ENCODE assay signal across 8 cellular contexts in the genomic region with DNA sequence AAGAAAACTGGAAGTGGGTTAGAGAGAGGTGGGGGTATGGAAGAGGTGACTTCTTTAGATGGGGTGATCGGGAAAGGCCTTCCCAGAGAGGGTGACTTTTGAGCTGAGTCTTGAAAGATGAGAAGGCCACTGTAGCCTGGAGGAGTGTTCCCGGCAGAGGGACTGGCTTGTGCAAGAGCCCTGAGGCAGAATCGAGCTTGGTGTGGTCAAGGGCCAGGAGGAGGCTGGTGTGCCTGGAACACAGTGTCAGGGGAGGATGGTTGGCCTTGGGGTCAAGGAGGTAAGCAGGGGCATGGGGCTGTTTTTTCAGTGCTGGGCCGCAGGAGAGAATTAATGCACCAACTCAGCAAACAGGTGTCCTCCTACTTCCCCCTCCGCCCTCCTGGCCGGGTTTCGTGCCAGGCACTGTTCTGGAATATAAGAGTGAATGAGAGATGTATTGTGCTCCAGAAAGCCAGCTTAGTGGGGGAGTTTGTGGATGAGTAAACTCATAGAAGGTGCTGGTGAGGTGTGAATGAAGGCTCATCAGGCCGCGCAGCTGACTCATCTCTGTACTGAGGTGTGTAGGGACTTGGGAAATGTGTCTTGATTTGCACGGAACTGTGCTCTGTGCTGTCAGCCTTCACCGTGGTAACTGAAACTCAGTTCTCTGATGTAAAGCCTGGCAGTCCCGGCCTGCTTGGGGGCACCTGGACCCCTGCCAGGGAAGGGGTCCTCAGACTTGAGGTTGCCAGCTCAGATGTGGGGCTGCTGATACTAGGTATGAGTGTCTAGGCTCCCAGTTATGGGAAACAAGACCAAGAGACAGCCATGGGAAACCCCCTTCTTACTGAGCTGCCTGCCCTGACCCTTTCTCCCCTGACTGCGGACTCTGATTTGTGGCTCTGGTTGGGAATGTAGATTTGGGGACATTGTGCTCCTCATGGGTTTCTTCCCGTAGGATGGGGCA. TPM values are rescaled to one million over a fixed set of nuclear protein-coding genes. Genes with fewer than 3 reads are reported as not detected.
DNase-seq lines count a peak whose midpoint lies in the region; ATAC-seq, FAIRE-seq and TF ChIP-seq lines count a peak whose summit lies in the region.

No MANE protein-coding gene starts in this region.

- DNase-seq in T-helper 22 cell (ENCODE audit: low read depth), result peak; percentile 58
- peak in 1 of 4 experiments; percentile 58 for DNase-seq in K562 (ENCODE audit: extremely low read depth in 1 of 4, low spot score in 3 of 4)
- DNase-seq in stimulated activated CD4-positive, alpha-beta T cell treated with anti-CD3 and anti-CD28 coated beads, Interleukin-2, amount 100 ng/mL, for 4 hours (ENCODE audit: low read depth), result peak; percentile 74
- no peak for DNase-seq in NCI-H446 (lab: John Stamatoyannopoulos, UW)
- no peak for DNase-seq in SHP77 treated with DMSO at 0.1 percent for 48 hours (lab: John Stamatoyannopoulos, UW)
- DNase-seq in NCI-H2196 (lab: John Stamatoyannopoulos, UW; ENCODE audit: unreplicated experiment), result no peak

- in situ Hi-C loops in K562 (cut with MboI), result no loop called here

- TF ChIP-seq POLR2A in K562 (conservative IDR thresholded peaks at IDR 0.05), result no peak

- peak overlapping the region in 1 of 2 experiments; percentile 66; a peak in 2 of 4 replicates for H3K9ac ChIP-seq in K562 (ENCODE audit: insufficient read depth in 1 of 2, low read depth in 2 of 2, low read length in 2 of 2)

- intact Hi-C loops in K562 (cut with micrococcal nuclease), result no loop called here

- no peak overlapping the region for H3K4me3 ChIP-seq in K562

- H3K4me1 ChIP-seq in K562 (replicated peaks in 1 of 2; ENCODE audit: control insufficient read depth in 2 of 2, insufficient read depth in 2 of 2, low read length in 2 of 2), result peaks cover 68 to 82% of the 10 kb centered on the region in 2 experiments

- TF ChIP-seq CTCF in K562 (IDR thresholded peaks at IDR 0.05 in 2 of 3, conservative IDR thresholded peaks at IDR 0.05 in 1 of 3; ENCODE audit: insufficient read depth in 2 of 3, low read depth in 1 of 3, low read length in 3 of 3), result no peak

- TF ChIP-seq EP300 in K562 (IDR thresholded peaks at IDR 0.05; ENCODE audit: low read length), result no peak

- CTCF ChIA-PET in K562 (lab: Yijun Ruan, JAX; ENCODE audit: low intra/inter-chr PET ratio), result no interaction called here

- TF ChIP-seq RAD21 in K562 (CRISPR knock-in tag; conservative IDR thresholded peaks at IDR 0.05 in 1 of 2, IDR thresholded peaks at IDR 0.05 in 1 of 2), result no peak

- FAIRE-seq in K562 (lab: Jason Lieb, UNC), result no peak

- H3K9me1 ChIP-seq in K562 (ENCODE audit: control insufficient read depth, insufficient read depth, low read length), result peaks cover 6% of the 10 kb centered on the region

- no TSS peak for BruUV-seq in K562 (replicated peaks; lab: Mats Ljungman, UMichigan)

- WGBS in K562 (ENCODE audit: insufficient coverage, low coverage, missing lambda C conversion rate), result 66% methylated on average over 13 of the region's 14 CpGs

- peak; percentile 51 for ATAC-seq in GM18499 (IDR thresholded peaks at IDR 0.05; ENCODE audit: insufficient read depth, unreplicated experiment)
- ATAC-seq in HG02759 (IDR thresholded peaks at IDR 0.05; ENCODE audit: unreplicated experiment), result peak; percentile 72
- peak; percentile 31 for ATAC-seq in K562

- no peaks in the 10 kb centered on the region for H3K36me3 ChIP-seq in K562 (ENCODE audit: control insufficient read depth, insufficient read depth, low read length)

- H3K9me3 ChIP-seq in K562 (replicated peaks; ENCODE audit: control insufficient read depth, insufficient read depth, low read depth, low read length), result no peaks in the 10 kb centered on the region

- H3K27me3 ChIP-seq in K562 (ENCODE audit: control insufficient read depth in 2 of 2, insufficient read depth in 2 of 2, low read length in 2 of 2), result no peaks in the 10 kb centered on the region

- no peak overlapping the region for H2AFZ ChIP-seq in K562 (ENCODE audit: low read depth, low read length)

- no peak overlapping the region for H3K27ac ChIP-seq in K562 (ENCODE audit: extremely low read depth, low read depth, low read length)

- H3K4me2 ChIP-seq in K562 (ENCODE audit: insufficient read depth, low read length), result peak overlapping the region; percentile 11; the same call in 1 of the 2 replicates

- POLR2A ChIA-PET in K562 (lab: Yijun Ruan, JAX), result interaction anchor here (0.6 to 5.3 kb wide), 4 partner anchors 12 to 103 kb away, joined by 3 to 40 read pairs (median 4); no protein-coding TSS in a partner anchor

- H4K20me1 ChIP-seq in K562 (replicated peaks; ENCODE audit: control insufficient read depth, insufficient read depth, low read length), result peaks cover 16% of the 10 kb centered on the region; the same call in 1 of the 2 replicates

- peaks cover 97% of the 10 kb centered on the region for H3K79me2 ChIP-seq in K562 (ENCODE audit: control insufficient read depth, insufficient read depth, low read length)

TF ChIP-seq in K562, 482 proteins besides CTCF, POLR2A, EP300 and RAD21 (continues in another document):
- TF ChIP-seq ZNF518B (CRISPR knock-in tag; IDR thresholded peaks at IDR 0.05), result no peak
- peak in 1 of 2 experiments; percentile 20; a peak in 1 of 4 replicates for TF ChIP-seq HDAC1 (IDR thresholded peaks at IDR 0.05)
- no peak for TF ChIP-seq ZBTB49 (CRISPR knock-in tag; IDR thresholded peaks at IDR 0.05; ENCODE audit: borderline replicate concordance)
- peak; percentile 42 for TF ChIP-seq RBM25 (IDR thresholded peaks at IDR 0.05; ENCODE audit: low read depth, low read length, severe bottlenecking)
- TF ChIP-seq ZNF316 (IDR thresholded peaks at IDR 0.05), result 0 out of 2 replicates have a peak, but pooled peaks have one; percentile 25
- TF ChIP-seq GTF2A2 (tag; IDR thresholded peaks at IDR 0.05), result no peak

RNA-seq across cellular contexts. Expression of gene KSR1, which starts 15.3 kb away (rescaled TPM):
- total RNA-seq in K562 (2011; cell fraction: chromatin; rRNA removed; ENCODE audit: low replicate concordance), result 221 and 371 TPM in 2 replicates
- total RNA-seq in K562 (2011; cell fraction: nucleolus; rRNA removed), result 168 and 203 TPM in 2 replicates
- total RNA-seq in K562 (2011; cell fraction: nucleoplasm; rRNA removed), result 226 and 236 TPM in 2 replicates
- total RNA-seq in K562 (2014; rRNA removed) (17.8 and 18.2 TPM in 2 replicates), K562 (2014; rRNA removed; fragmentation: Illumina TruSeq; extraction: Trizol) (14.7 and 18.4 TPM in 2 replicates), K562 (2015; rRNA removed; fragmentation: Illumina TruSeq; extraction: Trizol) (9.6 and 10.9 TPM in 2 replicates), K562 (2021) (48.0 and 51.7 TPM in 2 replicates)
- polyA plus RNA-seq in K562 (2011; rRNA removed) (16.4 and 20.2 TPM in 2 replicates), K562 (2014; fragmentation: Illumina TruSeq; extraction: Trizol) (36.9 and 38.0 TPM in 2 replicates), K562 (2014; fragmentation: Nextera tagmentation; extraction: Ambion mirVana) (1 to 10 TPM; 1.4 TPM), K562 (2014; rRNA removed) (29.4 and 33.6 TPM in 2 replicates)
- 9.1 and 16.1 TPM in 2 replicates for polyA plus RNA-seq in K562 (2011; cell fraction: cytosol; rRNA removed)
- polyA plus RNA-seq in K562 (2011; cell fraction: nucleus; rRNA removed), result 52.3 and 120 TPM in 2 replicates
- polyA plus RNA-seq in K562 (2012), result 27.7 and 56.2 TPM in 2 replicates
- polyA minus RNA-seq in K562 (2011; rRNA and poly(A)+ RNA removed), result 19.1 and 30.3 TPM in 2 replicates
- 12.2 and 19.3 TPM in 2 replicates for polyA minus RNA-seq in K562 (2011; cell fraction: cytosol; rRNA and poly(A)+ RNA removed)
- 31.8 and 39.9 TPM in 2 replicates for polyA minus RNA-seq in K562 (2011; cell fraction: nucleus; rRNA and poly(A)+ RNA removed)

Comparison
In these comparisons a context has a peak if more than half of its experiments do, and no peak if none do; other contexts are left out.
1. DNase-seq: peak in T-helper 22 cell (single experiment) and stimulated activated CD4-positive, alpha-beta T cell treated with anti-CD3 and anti-CD28 coated beads, Interleukin-2, amount 100 ng/mL, for 4 hours (single experiment); none in NCI-H446 (0 of 2), SHP77 treated with DMSO at 0.1 percent for 48 hours (single experiment) and NCI-H2196 (single experiment).
2. Peak in every context shown above with its lines, with median percentiles within 50 percentile points of each other: ATAC-seq.